In the genomic region with DNA sequence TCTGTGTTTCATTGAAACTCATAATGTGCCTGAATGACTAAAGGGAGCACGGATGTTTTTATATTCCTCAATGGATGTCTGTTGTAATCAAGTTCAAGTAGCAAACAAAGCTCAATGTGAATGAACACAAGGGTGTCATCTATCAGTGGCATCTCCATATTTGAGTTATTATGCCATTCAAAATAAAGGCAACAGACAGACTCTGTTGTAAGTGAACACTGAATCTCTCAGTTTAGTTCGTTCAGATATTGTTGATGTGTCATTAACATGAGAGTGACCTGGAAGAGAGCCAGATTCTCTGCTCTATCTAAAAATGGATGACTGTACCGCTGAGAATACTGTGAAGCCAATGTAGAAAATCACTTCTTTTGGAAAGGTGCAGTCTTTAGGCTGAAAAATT, we compare ENCODE assay signal across 12 cellular contexts.
DNase-seq lines count a peak whose midpoint lies in the region; ATAC-seq and TF ChIP-seq lines count a peak whose summit lies in the region.
"Had no signal": no experiment of that assay in that cellular context is flagged by ENCODE, and none has a peak within 500 bp of the region (broad histone marks: within the 10 kb centered on the region; RNA-seq: fewer than 3 reads in every experiment).

No MANE protein-coding gene starts in this region.

- H2AFZ ChIP-seq in PC-3 (ENCODE audit: low read length) = no peak overlapping the region

- TF ChIP-seq CTCF in PC-3 (conservative IDR thresholded peaks at IDR 0.05; ENCODE audit: low read depth, low read length) = no peak

- no peak overlapping the region for H3K4me2 ChIP-seq in PC-3 (ENCODE audit: low read length)

- H3K9me3 ChIP-seq in PC-3 (ENCODE audit: low read length) = no peaks in the 10 kb centered on the region
- H3K9me3 ChIP-seq: gastroesophageal sphincter, prostate gland, SJSA1 had no signal

- no peak overlapping the region for H3K4me3 ChIP-seq in PC-3 (ENCODE audit: low read length)
- H3K4me3 ChIP-seq: gastroesophageal sphincter, prostate gland, SJSA1 had no signal

- no peaks in the 10 kb centered on the region for H3K9me2 ChIP-seq in PC-3 (replicated peaks; ENCODE audit: low read length)

- CTCF ChIA-PET in PC-3 (lab: Charles Lee) = no interaction called here

- H3K4me1 ChIP-seq in PC-3 (ENCODE audit: insufficient read depth, low read length) = no peaks in the 10 kb centered on the region
- H3K4me1 ChIP-seq: gastroesophageal sphincter, prostate gland, SJSA1 had no signal

- intact Hi-C loops in PC-3 (cut with micrococcal nuclease) = loop anchor here (10.0 kb wide), 1 partner anchor 1362 kb away; no protein-coding TSS in a partner anchor

- no peaks in the 10 kb centered on the region for H3K27me3 ChIP-seq in PC-3 (ENCODE audit: low read length)
- H3K27me3 ChIP-seq: gastroesophageal sphincter, SJSA1 had no signal

- POLR2A ChIA-PET in PC-3 (lab: Charles Lee; ENCODE audit: unreplicated experiment) = no interaction called here

- H3K79me2 ChIP-seq in PC-3 (ENCODE audit: low read length) = no peaks in the 10 kb centered on the region

- H3K9ac ChIP-seq in PC-3 (ENCODE audit: low read length) = no peak overlapping the region

- peak; percentile 85 for DNase-seq in COR-L47 (lab: John Stamatoyannopoulos, UW)
- DNase-seq in NCI-H146 (lab: John Stamatoyannopoulos, UW) = peak; percentile 26
- DNase-seq in PC-3 = peak; percentile 43
- DNase-seq in foreskin melanocyte = peak; percentile 96
- no peak for DNase-seq in stimulated activated CD4-positive, alpha-beta T cell treated with anti-CD3 and anti-CD28 coated beads, Interleukin-1b, Interleukin-23, amount 100 ng/mL, for 48 hours

- no TSS peak for BruUV-seq in PC-3 (replicated peaks; lab: Mats Ljungman, UMichigan)

- no peaks in the 10 kb centered on the region for H3F3A ChIP-seq in PC-3 (ENCODE audit: low read length, unreplicated experiment)

- no peaks in the 10 kb centered on the region for H4K20me1 ChIP-seq in PC-3 (ENCODE audit: low read length)

- H3K36me3 ChIP-seq in PC-3 (ENCODE audit: low read depth, low read length) = no peaks in the 10 kb centered on the region
- H3K36me3 ChIP-seq: gastroesophageal sphincter, prostate gland, SJSA1 had no signal

- no peak for ATAC-seq in PC-3
- ATAC-seq in GM21390 (IDR thresholded peaks at IDR 0.05; ENCODE audit: unreplicated experiment) = no peak
- no peak for ATAC-seq in HG03139 (IDR thresholded peaks at IDR 0.05; ENCODE audit: unreplicated experiment)
- ATAC-seq in HG03280 (IDR thresholded peaks at IDR 0.05; ENCODE audit: unreplicated experiment) = no peak
- ATAC-seq: activated CD4-positive, CD25-positive, alpha-beta regulatory T cell treated with anti-CD3 and anti-CD28 coated beads, Interleukin-2, amount 50 U/mL, for 24 hours; gastroesophageal sphincter had no signal

- no peak overlapping the region for H3K27ac ChIP-seq in PC-3 (ENCODE audit: low read length)
- H3K27ac ChIP-seq: gastroesophageal sphincter, prostate gland, SJSA1 had no signal
